In the genomic region with DNA sequence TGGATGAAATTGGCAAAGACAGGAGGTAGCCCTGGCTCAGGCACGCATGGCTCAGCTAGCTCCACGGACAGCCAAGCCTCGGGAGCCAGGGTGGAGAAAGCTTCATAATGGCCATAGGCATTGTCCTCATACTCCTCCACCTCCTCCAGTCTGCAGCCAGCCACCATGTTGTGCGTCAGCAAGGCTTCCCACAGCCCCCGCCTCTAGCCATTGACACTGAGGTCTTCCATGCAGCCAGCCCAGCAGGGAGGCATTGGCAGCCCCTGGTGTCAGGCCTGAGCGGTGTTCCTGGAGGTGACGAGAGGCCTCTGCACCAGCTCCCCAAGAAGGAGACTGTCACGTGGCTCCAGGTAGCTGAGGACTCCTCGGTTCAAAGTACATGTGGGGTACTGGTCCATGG, we compare ENCODE assay signal across 8 cellular contexts.
DNase-seq lines count a peak whose midpoint lies in the region; ATAC-seq and TF ChIP-seq lines count a peak whose summit lies in the region.
"Not testable (repeated sequence)": the region's sequence is repeated elsewhere in the genome, so short reads cannot be mapped to it uniquely, and the experiment has no call there.

No MANE protein-coding gene starts in this region.

- WGBS in heart left ventricle, 4 donors, result 90 to 96% methylated on average over 2 of the region's 9 CpGs; no CpG with 5 or more reads in 2 of the 4 donors

- H3K36me3 ChIP-seq in heart left ventricle, left lung: not testable (repeated sequence)

- POLR2A ChIA-PET in activated CD8-positive, alpha-beta T cell treated with anti-CD3 and anti-CD28 coated beads for 36 hours (lab: Charles Lee), result not testable (repeated sequence)

- H3K4me3 ChIP-seq in heart left ventricle, left lung: not testable (repeated sequence)

- intact Hi-C loops in CD14-positive monocyte (cut with micrococcal nuclease); activated CD8-positive, alpha-beta T cell treated with anti-CD3 and anti-CD28 coated beads for 36 hours (cut with micrococcal nuclease); heart left ventricle (cut with DNase I); left lung (cut with DNase I); posterior cingulate gyrus (cut with DNase I): not testable (repeated sequence)

- not testable (repeated sequence) for H3K4me1 ChIP-seq in heart left ventricle, left lung

- not testable (repeated sequence) for H3K27ac Mint-ChIP-seq in CD14-positive monocyte; activated CD8-positive, alpha-beta T cell treated with anti-CD3 and anti-CD28 coated beads for 36 hours

- not testable (repeated sequence) for H3K27me3 ChIP-seq in heart left ventricle, left lung

- H3K27me3 Mint-ChIP-seq in CD14-positive monocyte (ENCODE audit: low read depth in 3 of 3); activated CD8-positive, alpha-beta T cell treated with anti-CD3 and anti-CD28 coated beads for 36 hours: not testable (repeated sequence)

- not testable (repeated sequence) for H3K27ac ChIP-seq in heart left ventricle, left lung

- not testable (repeated sequence) for TF ChIP-seq CTCF in CD14-positive monocyte (IDR thresholded peaks at IDR 0.05); activated CD8-positive, alpha-beta T cell treated with anti-CD3 and anti-CD28 coated beads for 36 hours (IDR thresholded peaks at IDR 0.05); heart left ventricle (IDR thresholded peaks at IDR 0.05); left lung (IDR thresholded peaks at IDR 0.05)

- not testable (repeated sequence) for ATAC-seq in activated CD8-positive, alpha-beta T cell treated with anti-CD3 and anti-CD28 coated beads for 36 hours; heart left ventricle; left lung

- peak; percentile 0 for DNase-seq in CD14-positive monocyte (ENCODE audit: low spot score)
- peak; percentile 0 for DNase-seq in activated CD8-positive, alpha-beta T cell treated with anti-CD3 and anti-CD28 coated beads for 36 hours
- peak; percentile 27 for DNase-seq in activated effector memory CD4-positive, alpha-beta T cell treated with anti-CD3 and anti-CD28 coated beads, Interleukin-2, amount 50 U/mL, for 16 hours
- DNase-seq in heart left ventricle, result peak in 3 of 5 donors; percentile 3 to 23 (median 12)
- peak; percentile 26 to 37 for DNase-seq in left lung
- peak; percentile 77 for DNase-seq in mesenteric fat pad (ENCODE audit: low spot score)
- peak in 7 of 10 donors; percentile 0 to 52 (median 7) for DNase-seq in posterior cingulate gyrus
- DNase-seq in stimulated activated CD4-positive, alpha-beta T cell treated with anti-CD3 and anti-CD28 coated beads, Interleukin-15, amount 100 ng/mL, for 24 hours, result peak; percentile 0

- H3K9me3 ChIP-seq in heart left ventricle, left lung: not testable (repeated sequence)

- CTCF ChIA-PET in activated CD8-positive, alpha-beta T cell treated with anti-CD3 and anti-CD28 coated beads for 36 hours (lab: Charles Lee), result not testable (repeated sequence)

- TF ChIP-seq POLR2A in heart left ventricle (IDR thresholded peaks at IDR 0.05), result not testable (repeated sequence)

- H3K4me3 Mint-ChIP-seq in CD14-positive monocyte; activated CD8-positive, alpha-beta T cell treated with anti-CD3 and anti-CD28 coated beads for 36 hours: not testable (repeated sequence)

- not testable (repeated sequence) for H3K4me1 Mint-ChIP-seq in CD14-positive monocyte; activated CD8-positive, alpha-beta T cell treated with anti-CD3 and anti-CD28 coated beads for 36 hours (ENCODE audit: low read depth)

- H3K36me3 Mint-ChIP-seq in CD14-positive monocyte; activated CD8-positive, alpha-beta T cell treated with anti-CD3 and anti-CD28 coated beads for 36 hours (ENCODE audit: low read depth): not testable (repeated sequence)

- not testable (repeated sequence) for H3K9me3 Mint-ChIP-seq in CD14-positive monocyte; activated CD8-positive, alpha-beta T cell treated with anti-CD3 and anti-CD28 coated beads for 36 hours

Comparison
In these comparisons a context has a peak if more than half of its experiments do, and no peak if none do; other contexts are left out.
1. DNase-seq: peak in every context shown above with its lines; median percentile 77 in mesenteric fat pad; 32 in left lung; 27 in activated effector memory CD4-positive, alpha-beta T cell treated with anti-CD3 and anti-CD28 coated beads, Interleukin-2, amount 50 U/mL, for 16 hours; 12 in heart left ventricle; 7 in posterior cingulate gyrus; 0 in CD14-positive monocyte; 0 in activated CD8-positive, alpha-beta T cell treated with anti-CD3 and anti-CD28 coated beads for 36 hours; 0 in stimulated activated CD4-positive, alpha-beta T cell treated with anti-CD3 and anti-CD28 coated beads, Interleukin-15, amount 100 ng/mL, for 24 hours.